ENCODE assay signal across 18 cellular contexts in genomic region chr3:117366574-117366973, GRCh38.
"Had no signal": no experiment of that assay in that cellular context is flagged by ENCODE, and none has a peak within 500 bp of the region (broad histone marks: within the 10 kb centered on the region; RNA-seq: fewer than 3 reads in every experiment).

No MANE protein-coding gene starts in this region.

- DNase-seq: activated B cell treated with CpG ODN at 0.5 μM for 24 hours; activated CD4-positive, alpha-beta T cell treated with anti-CD3 and anti-CD28 coated beads for 4 hours; activated CD4-positive, alpha-beta T cell treated with anti-CD3 and anti-CD28 coated beads, Interleukin-2, amount 50 U/mL, for 48 hours; activated effector memory CD4-positive, alpha-beta T cell treated with Interleukin-2 at 50 U/mL for 16 hours; activated naive CD4-positive, alpha-beta T cell treated with anti-CD3 and anti-CD28 coated beads for 36 hours; activated T-cell treated with anti-CD3 and anti-CD28 coated beads, Interleukin-2, amount 50 U/mL, for 72 hours; amygdala; cortex of kidney; head of caudate nucleus; left ventricle myocardium superior; mammary epithelial cell; naive thymus-derived CD8-positive, alpha-beta T cell; retina; stimulated activated CD4-positive, alpha-beta T cell treated with anti-CD3 and anti-CD28 coated beads, Interleukin-4, amount 100 ng/mL, for 1 hour; stimulated activated naive CD4-positive, alpha-beta T cell; testis; trophoblast cell had no signal

- ATAC-seq: activated T-cell treated with anti-CD3 and anti-CD28 coated beads, Interleukin-2, amount 50 U/mL, for 72 hours; gastroesophageal sphincter; left ventricle myocardium superior; naive thymus-derived CD8-positive, alpha-beta T cell had no signal
